Comparison of ENCODE assay signal across 1 cellular context in the genomic region with DNA sequence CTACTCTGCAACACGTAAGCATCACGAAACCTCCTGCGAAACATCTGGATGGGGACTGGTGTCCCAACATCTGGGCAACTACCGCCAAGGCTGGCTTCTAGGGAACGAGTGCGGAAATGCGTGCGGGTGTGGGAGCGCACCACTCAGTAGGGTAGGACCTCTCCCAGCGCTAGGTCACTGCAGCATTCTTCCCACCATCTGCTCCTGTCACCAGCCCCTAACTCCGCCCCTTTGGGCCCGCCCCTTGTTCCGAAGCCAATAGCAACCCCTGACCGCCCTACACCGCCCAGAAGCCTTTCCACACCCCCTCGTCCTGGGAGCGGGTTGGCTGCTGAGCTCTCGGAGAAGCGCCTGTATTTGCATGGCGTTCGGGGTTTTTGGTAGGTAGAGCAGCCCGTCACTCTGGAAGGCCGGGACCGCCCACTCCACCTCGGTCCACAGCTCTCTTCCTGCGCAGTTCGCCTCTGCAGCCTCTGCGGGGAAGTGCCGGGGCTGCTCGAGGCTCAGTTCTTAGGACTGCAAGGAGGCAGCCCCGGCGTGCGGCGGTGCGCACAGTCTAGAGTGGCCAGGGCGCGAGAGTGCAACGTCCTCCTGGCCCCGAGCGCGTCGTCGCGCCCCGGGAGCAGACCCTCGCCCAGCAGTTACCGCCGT.
TF ChIP-seq lines count a peak whose summit lies in the region.

Gene HS3ST3B1 (plus strand): TSS at position 454 of the 651 bp plus-strand sequence. CDS start 438 bp downstream, outside the sequence.

TF ChIP-seq in HepG2, 621 proteins besides CTCF, POLR2A, EP300 and RAD21 (continued from another document and continues in another):
- peak; percentile 50; the same call in 1 of the 2 replicates for TF ChIP-seq TFDP2 (CRISPR knock-in tag; IDR thresholded peaks at IDR 0.05)
- no peak for TF ChIP-seq ZNF589 (CRISPR knock-in tag; conservative IDR thresholded peaks at IDR 0.05)
- TF ChIP-seq, protein P1, sequence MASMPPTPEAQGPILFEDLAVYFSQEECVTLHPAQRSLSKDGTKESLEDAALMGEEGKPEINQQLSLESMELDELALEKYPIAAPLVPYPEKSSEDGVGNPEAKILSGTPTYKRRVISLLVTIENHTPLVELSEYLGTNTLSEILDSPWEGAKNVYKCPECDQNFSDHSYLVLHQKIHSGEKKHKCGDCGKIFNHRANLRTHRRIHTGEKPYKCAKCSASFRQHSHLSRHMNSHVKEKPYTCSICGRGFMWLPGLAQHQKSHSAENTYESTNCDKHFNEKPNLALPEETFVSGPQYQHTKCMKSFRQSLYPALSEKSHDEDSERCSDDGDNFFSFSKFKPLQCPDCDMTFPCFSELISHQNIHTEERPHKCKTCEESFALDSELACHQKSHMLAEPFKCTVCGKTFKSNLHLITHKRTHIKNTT (CRISPR knock-in tag; IDR thresholded peaks at IDR 0.05) = no peak
- TF ChIP-seq GPN1 (CRISPR knock-in tag; IDR thresholded peaks at IDR 0.05; ENCODE audit: borderline replicate concordance) = no peak
- TF ChIP-seq ZNF709 (CRISPR knock-in tag; IDR thresholded peaks at IDR 0.05) = 0 out of 2 replicates have a peak, but pooled peaks have one; percentile 25
- no peak for TF ChIP-seq REXO4 (CRISPR knock-in tag; IDR thresholded peaks at IDR 0.05; ENCODE audit: borderline replicate concordance)
- TF ChIP-seq, protein P2, sequence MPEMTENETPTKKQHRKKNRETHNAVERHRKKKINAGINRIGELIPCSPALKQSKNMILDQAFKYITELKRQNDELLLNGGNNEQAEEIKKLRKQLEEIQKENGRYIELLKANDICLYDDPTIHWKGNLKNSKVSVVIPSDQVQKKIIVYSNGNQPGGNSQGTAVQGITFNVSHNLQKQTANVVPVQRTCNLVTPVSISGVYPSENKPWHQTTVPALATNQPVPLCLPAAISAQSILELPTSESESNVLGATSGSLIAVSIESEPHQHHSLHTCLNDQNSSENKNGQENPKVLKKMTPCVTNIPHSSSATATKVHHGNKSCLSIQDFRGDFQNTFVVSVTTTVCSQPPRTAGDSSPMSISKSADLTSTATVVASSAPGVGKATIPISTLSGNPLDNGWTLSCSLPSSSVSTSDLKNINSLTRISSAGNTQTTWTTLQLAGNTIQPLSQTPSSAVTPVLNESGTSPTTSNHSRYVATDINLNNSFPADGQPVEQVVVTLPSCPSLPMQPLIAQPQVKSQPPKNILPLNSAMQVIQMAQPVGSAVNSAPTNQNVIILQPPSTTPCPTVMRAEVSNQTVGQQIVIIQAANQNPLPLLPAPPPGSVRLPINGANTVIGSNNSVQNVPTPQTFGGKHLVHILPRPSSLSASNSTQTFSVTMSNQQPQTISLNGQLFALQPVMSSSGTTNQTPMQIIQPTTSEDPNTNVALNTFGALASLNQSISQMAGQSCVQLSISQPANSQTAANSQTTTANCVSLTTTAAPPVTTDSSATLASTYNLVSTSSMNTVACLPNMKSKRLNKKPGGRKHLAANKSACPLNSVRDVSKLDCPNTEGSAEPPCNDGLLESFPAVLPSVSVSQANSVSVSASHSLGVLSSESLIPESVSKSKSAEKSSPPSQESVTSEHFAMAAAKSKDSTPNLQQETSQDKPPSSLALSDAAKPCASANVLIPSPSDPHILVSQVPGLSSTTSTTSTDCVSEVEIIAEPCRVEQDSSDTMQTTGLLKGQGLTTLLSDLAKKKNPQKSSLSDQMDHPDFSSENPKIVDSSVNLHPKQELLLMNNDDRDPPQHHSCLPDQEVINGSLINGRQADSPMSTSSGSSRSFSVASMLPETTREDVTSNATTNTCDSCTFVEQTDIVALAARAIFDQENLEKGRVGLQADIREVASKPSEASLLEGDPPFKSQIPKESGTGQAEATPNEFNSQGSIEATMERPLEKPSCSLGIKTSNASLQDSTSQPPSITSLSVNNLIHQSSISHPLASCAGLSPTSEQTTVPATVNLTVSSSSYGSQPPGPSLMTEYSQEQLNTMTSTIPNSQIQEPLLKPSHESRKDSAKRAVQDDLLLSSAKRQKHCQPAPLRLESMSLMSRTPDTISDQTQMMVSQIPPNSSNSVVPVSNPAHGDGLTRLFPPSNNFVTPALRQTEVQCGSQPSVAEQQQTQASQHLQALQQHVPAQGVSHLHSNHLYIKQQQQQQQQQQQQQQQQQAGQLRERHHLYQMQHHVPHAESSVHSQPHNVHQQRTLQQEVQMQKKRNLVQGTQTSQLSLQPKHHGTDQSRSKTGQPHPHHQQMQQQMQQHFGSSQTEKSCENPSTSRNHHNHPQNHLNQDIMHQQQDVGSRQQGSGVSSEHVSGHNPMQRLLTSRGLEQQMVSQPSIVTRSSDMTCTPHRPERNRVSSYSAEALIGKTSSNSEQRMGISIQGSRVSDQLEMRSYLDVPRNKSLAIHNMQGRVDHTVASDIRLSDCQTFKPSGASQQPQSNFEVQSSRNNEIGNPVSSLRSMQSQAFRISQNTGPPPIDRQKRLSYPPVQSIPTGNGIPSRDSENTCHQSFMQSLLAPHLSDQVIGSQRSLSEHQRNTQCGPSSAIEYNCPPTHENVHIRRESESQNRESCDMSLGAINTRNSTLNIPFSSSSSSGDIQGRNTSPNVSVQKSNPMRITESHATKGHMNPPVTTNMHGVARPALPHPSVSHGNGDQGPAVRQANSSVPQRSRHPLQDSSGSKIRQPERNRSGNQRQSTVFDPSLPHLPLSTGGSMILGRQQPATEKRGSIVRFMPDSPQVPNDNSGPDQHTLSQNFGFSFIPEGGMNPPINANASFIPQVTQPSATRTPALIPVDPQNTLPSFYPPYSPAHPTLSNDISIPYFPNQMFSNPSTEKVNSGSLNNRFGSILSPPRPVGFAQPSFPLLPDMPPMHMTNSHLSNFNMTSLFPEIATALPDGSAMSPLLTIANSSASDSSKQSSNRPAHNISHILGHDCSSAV (CRISPR knock-in tag; IDR thresholded peaks at IDR 0.05; ENCODE audit: borderline replicate concordance) = no peak
- TF ChIP-seq NONO (IDR thresholded peaks at IDR 0.05) = no peak
- no peak; the same call in 1 of the 2 replicates for TF ChIP-seq NONO (CRISPR knock-in tag; conservative IDR thresholded peaks at IDR 0.05)
- peak; percentile 18; the same call in 1 of the 2 replicates for TF ChIP-seq CEBPG (CRISPR knock-in tag; IDR thresholded peaks at IDR 0.05)
- no peak; the same call in 1 of the 2 replicates for TF ChIP-seq TSC22D2 (CRISPR knock-in tag; IDR thresholded peaks at IDR 0.05; ENCODE audit: borderline replicate concordance)
- no peak for TF ChIP-seq CERS6 (CRISPR knock-in tag; IDR thresholded peaks at IDR 0.05)
- TF ChIP-seq, protein P3, sequence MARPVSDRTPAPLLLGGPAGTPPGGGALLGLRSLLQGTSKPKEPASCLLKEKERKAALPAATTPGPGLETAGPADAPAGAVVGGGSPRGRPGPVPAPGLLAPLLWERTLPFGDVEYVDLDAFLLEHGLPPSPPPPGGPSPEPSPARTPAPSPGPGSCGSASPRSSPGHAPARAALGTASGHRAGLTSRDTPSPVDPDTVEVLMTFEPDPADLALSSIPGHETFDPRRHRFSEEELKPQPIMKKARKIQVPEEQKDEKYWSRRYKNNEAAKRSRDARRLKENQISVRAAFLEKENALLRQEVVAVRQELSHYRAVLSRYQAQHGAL (CRISPR knock-in tag; IDR thresholded peaks at IDR 0.05; ENCODE audit: not compliant biosample characterization) = no peak
- no peak for TF ChIP-seq E2F2 (CRISPR knock-in tag; IDR thresholded peaks at IDR 0.05; ENCODE audit: borderline replicate concordance)
- TF ChIP-seq KLF6 (CRISPR knock-in tag; IDR thresholded peaks at IDR 0.05) = 0 out of 2 replicates have a peak, but pooled peaks have one; percentile 62
- no peak for TF ChIP-seq NFIC (IDR thresholded peaks at IDR 0.05; ENCODE audit: low read length)
- TF ChIP-seq THYN1 (CRISPR knock-in tag; IDR thresholded peaks at IDR 0.05; ENCODE audit: borderline replicate concordance, low read depth) = no peak
- peak; percentile 39; the same call in 1 of the 2 replicates for TF ChIP-seq ZBTB7B (CRISPR knock-in tag; IDR thresholded peaks at IDR 0.05)
- peak; percentile 89 for TF ChIP-seq ARNT2 (CRISPR knock-in tag; IDR thresholded peaks at IDR 0.05; ENCODE audit: low read depth)
- TF ChIP-seq, protein P4, sequence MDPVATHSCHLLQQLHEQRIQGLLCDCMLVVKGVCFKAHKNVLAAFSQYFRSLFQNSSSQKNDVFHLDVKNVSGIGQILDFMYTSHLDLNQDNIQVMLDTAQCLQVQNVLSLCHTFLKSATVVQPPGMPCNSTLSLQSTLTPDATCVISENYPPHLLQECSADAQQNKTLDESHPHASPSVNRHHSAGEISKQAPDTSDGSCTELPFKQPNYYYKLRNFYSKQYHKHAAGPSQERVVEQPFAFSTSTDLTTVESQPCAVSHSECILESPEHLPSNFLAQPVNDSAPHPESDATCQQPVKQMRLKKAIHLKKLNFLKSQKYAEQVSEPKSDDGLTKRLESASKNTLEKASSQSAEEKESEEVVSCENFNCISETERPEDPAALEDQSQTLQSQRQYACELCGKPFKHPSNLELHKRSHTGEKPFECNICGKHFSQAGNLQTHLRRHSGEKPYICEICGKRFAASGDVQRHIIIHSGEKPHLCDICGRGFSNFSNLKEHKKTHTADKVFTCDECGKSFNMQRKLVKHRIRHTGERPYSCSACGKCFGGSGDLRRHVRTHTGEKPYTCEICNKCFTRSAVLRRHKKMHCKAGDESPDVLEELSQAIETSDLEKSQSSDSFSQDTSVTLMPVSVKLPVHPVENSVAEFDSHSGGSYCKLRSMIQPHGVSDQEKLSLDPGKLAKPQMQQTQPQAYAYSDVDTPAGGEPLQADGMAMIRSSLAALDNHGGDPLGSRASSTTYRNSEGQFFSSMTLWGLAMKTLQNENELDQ (CRISPR knock-in tag; IDR thresholded peaks at IDR 0.05; ENCODE audit: borderline replicate concordance) = no peak
- TF ChIP-seq, protein P5, sequence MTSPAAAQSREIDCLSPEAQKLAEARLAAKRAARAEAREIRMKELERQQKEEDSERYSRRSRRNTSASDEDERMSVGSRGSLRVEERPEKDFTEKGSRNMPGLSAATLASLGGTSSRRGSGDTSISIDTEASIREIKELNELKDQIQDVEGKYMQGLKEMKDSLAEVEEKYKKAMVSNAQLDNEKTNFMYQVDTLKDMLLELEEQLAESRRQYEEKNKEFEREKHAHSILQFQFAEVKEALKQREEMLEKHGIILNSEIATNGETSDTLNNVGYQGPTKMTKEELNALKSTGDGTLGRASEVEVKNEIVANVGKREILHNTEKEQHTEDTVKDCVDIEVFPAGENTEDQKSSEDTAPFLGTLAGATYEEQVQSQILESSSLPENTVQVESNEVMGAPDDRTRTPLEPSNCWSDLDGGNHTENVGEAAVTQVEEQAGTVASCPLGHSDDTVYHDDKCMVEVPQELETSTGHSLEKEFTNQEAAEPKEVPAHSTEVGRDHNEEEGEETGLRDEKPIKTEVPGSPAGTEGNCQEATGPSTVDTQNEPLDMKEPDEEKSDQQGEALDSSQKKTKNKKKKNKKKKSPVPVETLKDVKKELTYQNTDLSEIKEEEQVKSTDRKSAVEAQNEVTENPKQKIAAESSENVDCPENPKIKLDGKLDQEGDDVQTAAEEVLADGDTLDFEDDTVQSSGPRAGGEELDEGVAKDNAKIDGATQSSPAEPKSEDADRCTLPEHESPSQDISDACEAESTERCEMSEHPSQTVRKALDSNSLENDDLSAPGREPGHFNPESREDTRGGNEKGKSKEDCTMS (CRISPR knock-in tag; conservative IDR thresholded peaks at IDR 0.05) = no peak
- TF ChIP-seq BRF2 (CRISPR knock-in tag; IDR thresholded peaks at IDR 0.05) = peak; percentile 22; the same call in 1 of the 2 replicates
- peak; percentile 43; the same call in 1 of the 2 replicates for TF ChIP-seq FOXK2 (IDR thresholded peaks at IDR 0.05)
- 0 out of 2 replicates have a peak, but pooled peaks have one; percentile 73 for TF ChIP-seq ZBTB10 (CRISPR knock-in tag; IDR thresholded peaks at IDR 0.05; ENCODE audit: borderline replicate concordance)
- TF ChIP-seq CAMTA2 (CRISPR knock-in tag; IDR thresholded peaks at IDR 0.05; ENCODE audit: borderline replicate concordance) = 0 out of 2 replicates have a peak, but pooled peaks have one; percentile 31
